In genomic region chr16:56281256-56281805, GRCh38 we compare ENCODE assay signal across 1 cellular context.
TF ChIP-seq lines count a peak whose summit lies in the region.

No MANE protein-coding gene starts in this region.

TF ChIP-seq in K562, 482 proteins besides CTCF, POLR2A, EP300 and RAD21 (continued from another document):
- TF ChIP-seq, protein P1, sequence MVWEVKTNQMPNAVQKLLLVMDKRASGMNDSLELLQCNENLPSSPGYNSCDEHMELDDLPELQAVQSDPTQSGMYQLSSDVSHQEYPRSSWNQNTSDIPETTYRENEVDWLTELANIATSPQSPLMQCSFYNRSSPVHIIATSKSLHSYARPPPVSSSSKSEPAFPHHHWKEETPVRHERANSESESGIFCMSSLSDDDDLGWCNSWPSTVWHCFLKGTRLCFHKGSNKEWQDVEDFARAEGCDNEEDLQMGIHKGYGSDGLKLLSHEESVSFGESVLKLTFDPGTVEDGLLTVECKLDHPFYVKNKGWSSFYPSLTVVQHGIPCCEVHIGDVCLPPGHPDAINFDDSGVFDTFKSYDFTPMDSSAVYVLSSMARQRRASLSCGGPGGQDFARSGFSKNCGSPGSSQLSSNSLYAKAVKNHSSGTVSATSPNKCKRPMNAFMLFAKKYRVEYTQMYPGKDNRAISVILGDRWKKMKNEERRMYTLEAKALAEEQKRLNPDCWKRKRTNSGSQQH (CRISPR knock-in tag; IDR thresholded peaks at IDR 0.05), result 0 out of 2 replicates have a peak, but pooled peaks have one; percentile 22
- TF ChIP-seq JUNB (CRISPR knock-in tag; conservative IDR thresholded peaks at IDR 0.05), result no peak
- TF ChIP-seq ZKSCAN8 (CRISPR knock-in tag; IDR thresholded peaks at IDR 0.05), result no peak
- no peak for TF ChIP-seq ZNF282 (CRISPR knock-in tag; IDR thresholded peaks at IDR 0.05)
- no peak for TF ChIP-seq CHD1 (IDR thresholded peaks at IDR 0.05; ENCODE audit: low read length)
- no peak for TF ChIP-seq NFXL1 (CRISPR knock-in tag; IDR thresholded peaks at IDR 0.05)
- no peak for TF ChIP-seq U2AF1 (optimal IDR thresholded peaks at IDR 0.05; ENCODE audit: low read depth, low read length)
- TF ChIP-seq STAT6 (CRISPR knock-in tag; IDR thresholded peaks at IDR 0.05), result no peak
- TF ChIP-seq SLC30A9 (CRISPR knock-in tag; IDR thresholded peaks at IDR 0.05), result no peak
- TF ChIP-seq RAD51 (IDR thresholded peaks at IDR 0.05; ENCODE audit: borderline replicate concordance, low read depth), result no peak
- no peak for TF ChIP-seq ZNF212 (CRISPR knock-in tag; IDR thresholded peaks at IDR 0.05)
- no peak for TF ChIP-seq RBM14 (IDR thresholded peaks at IDR 0.05; ENCODE audit: borderline replicate concordance, insufficient read depth, low read depth, low read length)
- no peak for TF ChIP-seq ZNF584 (CRISPR knock-in tag; IDR thresholded peaks at IDR 0.05; ENCODE audit: low read depth)
- no peak for TF ChIP-seq LEF1 (IDR thresholded peaks at IDR 0.05)
- TF ChIP-seq ZNF41 (CRISPR knock-in tag; conservative IDR thresholded peaks at IDR 0.05), result no peak
- no peak for TF ChIP-seq ELF4 (CRISPR knock-in tag; IDR thresholded peaks at IDR 0.05)
- TF ChIP-seq ZNF311 (CRISPR knock-in tag; IDR thresholded peaks at IDR 0.05), result no peak
- TF ChIP-seq FOXJ2 (tag; IDR thresholded peaks at IDR 0.05), result no peak
- peak in 1 of 2 experiments; percentile 50; a peak in 2 of 4 replicates for TF ChIP-seq RCOR1 (IDR thresholded peaks at IDR 0.05; ENCODE audit: borderline replicate concordance in 1 of 2, low read depth in 2 of 2, low read length in 2 of 2)
- no peak for TF ChIP-seq MED1 (CRISPR knock-in tag; IDR thresholded peaks at IDR 0.05; ENCODE audit: borderline replicate concordance)
- TF ChIP-seq ZFPM2 (CRISPR knock-in tag; IDR thresholded peaks at IDR 0.05), result no peak
